In genomic region chr20:37353285-37353849, GRCh38 we compare ENCODE assay signal across 23 cellular contexts.
"Had no signal": no experiment of that assay in that cellular context is flagged by ENCODE, and none has a peak within 500 bp of the region (broad histone marks: within the 10 kb centered on the region; RNA-seq: fewer than 3 reads in every experiment).

No MANE protein-coding gene starts in this region.

- H3K36me3 Mint-ChIP-seq: activated naive CD4-positive, alpha-beta T cell treated with anti-CD3 and anti-CD28 coated beads, Interleukin-2, amount 50 U/mL, for 24 hours; immature natural killer cell; naive B cell had no signal

- H3K36me3 ChIP-seq: breast epithelium, neural progenitor cell, prostate gland, right atrium auricular region had no signal

- H3K4me3 Mint-ChIP-seq: activated CD4-positive, alpha-beta T cell treated with anti-CD3 and anti-CD28 coated beads, Interleukin-2, amount 10 ng/mL, durations not matched to agents 24 days and 14 days; activated CD8-positive, alpha-beta T cell treated with anti-CD3 and anti-CD28 coated beads for 36 hours; activated naive CD4-positive, alpha-beta T cell treated with anti-CD3 and anti-CD28 coated beads, Interleukin-2, amount 50 U/mL, for 24 hours; activated T-cell treated with anti-CD3 and anti-CD28 coated beads, Interleukin-2, amount 50 U/mL, for 4 hours; immature natural killer cell; memory B cell; neural progenitor cell had no signal

- H3K27ac ChIP-seq: breast epithelium, esophagus muscularis mucosa, neural progenitor cell, prostate gland, right atrium auricular region, skin epidermis had no signal

- H3K27me3 Mint-ChIP-seq: activated CD4-positive, alpha-beta T cell treated with anti-CD3 and anti-CD28 coated beads, Interleukin-2, amount 10 ng/mL, durations not matched to agents 24 days and 14 days; activated CD8-positive, alpha-beta T cell treated with anti-CD3 and anti-CD28 coated beads for 36 hours; activated naive CD4-positive, alpha-beta T cell treated with anti-CD3 and anti-CD28 coated beads, Interleukin-2, amount 50 U/mL, for 24 hours; memory B cell; naive B cell had no signal

- H3K4me2 ChIP-seq: neural progenitor cell had no signal

- H3K9me3 Mint-ChIP-seq: activated CD4-positive, alpha-beta T cell treated with anti-CD3 and anti-CD28 coated beads, Interleukin-2, amount 10 ng/mL, durations not matched to agents 24 days and 14 days; activated CD8-positive, alpha-beta T cell treated with anti-CD3 and anti-CD28 coated beads for 36 hours; activated naive CD4-positive, alpha-beta T cell treated with anti-CD3 and anti-CD28 coated beads, Interleukin-2, amount 50 U/mL, for 24 hours; activated T-cell treated with anti-CD3 and anti-CD28 coated beads, Interleukin-2, amount 50 U/mL, for 4 hours; immature natural killer cell; memory B cell; naive B cell; neural progenitor cell had no signal

- DNase-seq: activated CD4-positive, alpha-beta T cell treated with anti-CD3 and anti-CD28 coated beads, Interleukin-2, amount 10 ng/mL, durations not matched to agents 24 days and 14 days; activated CD4-positive, CD25-positive, alpha-beta regulatory T cell; activated CD8-positive, alpha-beta T cell treated with anti-CD3 and anti-CD28 coated beads for 36 hours; activated gamma-delta T cell; activated T-cell treated with anti-CD3 and anti-CD28 coated beads, Interleukin-2, amount 50 U/mL, for 4 hours; effector CD4-positive, alpha-beta T cell; immature natural killer cell; left ventricle myocardium superior; mucosa of descending colon; naive B cell; stimulated activated CD4-positive, alpha-beta T cell treated with anti-CD3 and anti-CD28 coated beads, Interleukin-4, amount 100 ng/mL, for 24 hours; stimulated activated naive CD4-positive, alpha-beta T cell; T1000 had no signal

- H3K4me1 Mint-ChIP-seq: activated naive CD4-positive, alpha-beta T cell treated with anti-CD3 and anti-CD28 coated beads, Interleukin-2, amount 50 U/mL, for 24 hours had no signal

- H3K4me3 ChIP-seq: breast epithelium, esophagus muscularis mucosa, mucosa of descending colon, neural progenitor cell, prostate gland, right atrium auricular region, skin epidermis had no signal

- FAIRE-seq: astrocyte, urothelium cell line had no signal

- ATAC-seq: activated CD8-positive, alpha-beta T cell treated with anti-CD3 and anti-CD28 coated beads for 36 hours; activated T-cell treated with anti-CD3 and anti-CD28 coated beads, Interleukin-2, amount 50 U/mL, for 4 hours; left ventricle myocardium superior had no signal

- H3K9me3 ChIP-seq: breast epithelium, esophagus muscularis mucosa, mucosa of descending colon, prostate gland, right atrium auricular region had no signal

- H3K27me3 ChIP-seq: breast epithelium, esophagus muscularis mucosa, neural progenitor cell, right atrium auricular region had no signal

- H3K27ac Mint-ChIP-seq: activated CD4-positive, alpha-beta T cell treated with anti-CD3 and anti-CD28 coated beads, Interleukin-2, amount 10 ng/mL, durations not matched to agents 24 days and 14 days; activated CD8-positive, alpha-beta T cell treated with anti-CD3 and anti-CD28 coated beads for 36 hours; activated naive CD4-positive, alpha-beta T cell treated with anti-CD3 and anti-CD28 coated beads, Interleukin-2, amount 50 U/mL, for 24 hours; immature natural killer cell; memory B cell; neural progenitor cell had no signal
